ENCODE assay signal across 22 cellular contexts in the genomic region with DNA sequence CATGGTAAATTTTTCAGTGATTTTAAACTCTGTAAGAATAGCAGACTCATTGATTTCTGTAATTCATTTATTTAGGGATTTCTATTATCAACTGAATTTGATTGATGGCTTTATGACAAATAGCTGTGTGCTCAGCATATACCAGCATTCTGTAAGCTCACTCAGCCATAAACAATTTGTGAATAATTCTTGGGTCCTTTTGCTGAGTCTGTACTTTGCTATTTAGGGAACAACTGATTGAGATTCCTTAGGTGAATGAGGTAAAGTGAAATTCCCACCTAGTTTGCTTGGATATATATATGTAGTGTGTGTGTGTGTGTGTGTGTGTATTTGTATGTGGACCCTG.
A peak's percentile ranks its signal among the peaks of the same experiment; 100 is the strongest.
DNase-seq lines count a peak whose midpoint lies in the region; ATAC-seq, FAIRE-seq and TF ChIP-seq lines count a peak whose summit lies in the region.
"Had no signal": no experiment of that assay in that cellular context is flagged by ENCODE, and none has a peak within 500 bp of the region (broad histone marks: within the 10 kb centered on the region; RNA-seq: fewer than 3 reads in every experiment).

No MANE protein-coding gene starts in this region.

- H2BK12ac ChIP-seq in mesenchymal stem cell (ENCODE audit: low read length in 2 of 2): no peak overlapping the region

- H4K91ac ChIP-seq in mesenchymal stem cell (ENCODE audit: low read length): no peak overlapping the region

- no peaks in the 10 kb centered on the region for H3K79me2 ChIP-seq in GM12878 (ENCODE audit: control insufficient read depth, insufficient read depth, low read length)

- H3K79me1 ChIP-seq in mesenchymal stem cell (replicated peaks; ENCODE audit: low read length, poor library complexity, severe bottlenecking): no peaks in the 10 kb centered on the region

- no peak overlapping the region for H3K18ac ChIP-seq in mesenchymal stem cell (ENCODE audit: low read depth in 1 of 2, low read length in 2 of 2)

- H3K27me3 ChIP-seq in GM12878 (replicated peaks in 1 of 2; ENCODE audit: control insufficient read depth in 2 of 2, insufficient read depth in 2 of 2, low read length in 1 of 2): no peaks in the 10 kb centered on the region
- no peaks in the 10 kb centered on the region for H3K27me3 ChIP-seq in mesenchymal stem cell (ENCODE audit: control insufficient read depth in 1 of 2, insufficient read depth in 1 of 2, low read length in 2 of 2)
- H3K27me3 ChIP-seq in esophagus squamous epithelium: no peaks in the 10 kb centered on the region
- H3K27me3 ChIP-seq: SJSA1 had no signal

- no peak overlapping the region for H3K23ac ChIP-seq in mesenchymal stem cell (ENCODE audit: low read length in 2 of 2)

- no peak for TF ChIP-seq POLR2A in GM12878 (IDR thresholded peaks at IDR 0.05; ENCODE audit: low read depth, low read length)
- no peak for TF ChIP-seq POLR2A in esophagus squamous epithelium (IDR thresholded peaks at IDR 0.05)

- SMC1A ChIA-PET in GM12878 (lab: Charles Lee; ENCODE audit: uncharacterized antibody, unreplicated experiment): interaction anchor here (0.8 to 4.4 kb wide), 13 partner anchors 10 to 411 kb away, joined by 3 to 44 read pairs (median 4); no protein-coding TSS in a partner anchor

- TF ChIP-seq EP300 in GM12878 (IDR thresholded peaks at IDR 0.05; ENCODE audit: borderline replicate concordance in 1 of 2, control insufficient read depth in 1 of 2, low read depth in 2 of 2, low read length in 2 of 2): no peak

- no peak overlapping the region for H4K8ac ChIP-seq in mesenchymal stem cell (ENCODE audit: low read length)

- H2BK15ac ChIP-seq in mesenchymal stem cell (ENCODE audit: low read depth, poor library complexity, severe bottlenecking): no peak overlapping the region

- POLR2A ChIA-PET in GM12878 (lab: Charles Lee): interaction anchor here (0.8 to 1.7 kb wide), 3 partner anchors 8 to 79 kb away, joined by 3 to 11 read pairs (median 3); no protein-coding TSS in a partner anchor

- RAD21 ChIA-PET in GM12878 (lab: Charles Lee; ENCODE audit: unreplicated experiment): interaction anchor here (0.6 to 1.7 kb wide), 10 partner anchors 9 to 110 kb away, joined by 3 to 12 read pairs (median 4); no protein-coding TSS in a partner anchor

- CTCF ChIA-PET in GM12878 (lab: Yijun Ruan, JAX): interaction anchor here (0.9 to 1.5 kb wide), 4 partner anchors 8 to 74 kb away, joined by 3 to 5 read pairs (median 3); no protein-coding TSS in a partner anchor

- no peak overlapping the region; the same call in 1 of the 2 replicates for H3K27ac ChIP-seq in GM12878 (ENCODE audit: control insufficient read depth, insufficient read depth)
- H3K27ac ChIP-seq in mesenchymal stem cell (ENCODE audit: low read length, poor library complexity, severe bottlenecking): peak overlapping the region; percentile 13
- H3K27ac ChIP-seq in esophagus squamous epithelium: no peak overlapping the region
- H3K27ac ChIP-seq: 22Rv1, SJSA1 had no signal

- H3K36me3 ChIP-seq in GM12878 (ENCODE audit: control insufficient read depth in 2 of 2, insufficient read depth in 2 of 2, low read length in 1 of 2) (no peaks in the 10 kb centered on the region), mesenchymal stem cell (ENCODE audit: control insufficient read depth in 1 of 2, insufficient read depth in 2 of 2, low read depth in 1 of 2, low read length in 2 of 2) (peaks cover 0 to 3% of the 10 kb centered on the region in 2 experiments), esophagus squamous epithelium (no peaks in the 10 kb centered on the region)
- H3K36me3 ChIP-seq: SJSA1 had no signal

- H3K9me3 ChIP-seq in GM12878 (replicated peaks; ENCODE audit: control insufficient read depth, insufficient read depth, low read length) (no peaks in the 10 kb centered on the region; the same call in 2 of the 3 replicates), mesenchymal stem cell (ENCODE audit: control insufficient read depth, low read length) (no peaks in the 10 kb centered on the region), esophagus squamous epithelium (no peaks in the 10 kb centered on the region)
- H3K9me3 ChIP-seq: SJSA1 had no signal

- H3K9ac ChIP-seq in GM12878 (ENCODE audit: control insufficient read depth, insufficient read depth, low read length) (no peak overlapping the region), mesenchymal stem cell (ENCODE audit: low read length) (no peak overlapping the region)

- H2AK5ac ChIP-seq in mesenchymal stem cell (ENCODE audit: low read length, severe bottlenecking): no peak overlapping the region

- DNase-seq in 8988T (peak; percentile 24), NCI-H226 (peak; percentile 52), GM12878 (ENCODE audit: low read depth, low spot score) (no peak), mesenchymal stem cell (no peak), GM03348 (ENCODE audit: low spot score) (no peak), esophagus squamous epithelium (lab: John Stamatoyannopoulos, UW) (no peak)
- DNase-seq: AML-193; C1 segment of cervical spinal cord; Calu3; CD8-positive, alpha-beta T cell; DMS153; NCI-H1092; NCI-H1436; NCI-H187 treated with DMSO at 0.1 percent for 48 hours; NCI-H345; NCI-H524 treated with DMSO at 0.1 percent for 48 hours had no signal

- ATAC-seq in GM12878 (peak; percentile 20), GM21423 (IDR thresholded peaks at IDR 0.05; ENCODE audit: unreplicated experiment) (no peak), GM18873 (IDR thresholded peaks at IDR 0.05; ENCODE audit: low FRiP score, unreplicated experiment) (no peak)
- ATAC-seq: CD8-positive, alpha-beta T cell; K562; Right ventricle myocardium inferior had no signal

- TF ChIP-seq RAD21 in GM12878 (IDR thresholded peaks at IDR 0.05; ENCODE audit: insufficient read depth, low read depth, low read length): no peak

- intact Hi-C loops in GM12878 (cut with micrococcal nuclease; ENCODE audit: unreplicated experiment) (no loop called here), esophagus squamous epithelium (cut with DNase I) (no loop called here)

- no peak overlapping the region for H2BK120ac ChIP-seq in mesenchymal stem cell (ENCODE audit: low read depth, low read length)

- peak overlapping the region; percentile 22; the same call in 1 of the 2 replicates for H3K4me2 ChIP-seq in GM12878 (ENCODE audit: control insufficient read depth, insufficient read depth)
- H3K4me2 ChIP-seq in mesenchymal stem cell (ENCODE audit: low read length, poor library complexity, severe bottlenecking): no peak overlapping the region

- in situ Hi-C loops in GM12878 (cut with MboI): no loop called here

- H4K20me1 ChIP-seq in GM12878 (ENCODE audit: control insufficient read depth, insufficient read depth): no peaks in the 10 kb centered on the region

- no peak overlapping the region for H2AFZ ChIP-seq in GM12878 (ENCODE audit: control insufficient read depth, low read depth, low read length)
- no peak overlapping the region for H2AFZ ChIP-seq in mesenchymal stem cell (ENCODE audit: low read depth, low read length)

- H2BK5ac ChIP-seq in mesenchymal stem cell (ENCODE audit: low read depth, low read length, poor library complexity, severe bottlenecking): no peak overlapping the region

- no peak for FAIRE-seq in GM12878 (lab: Jason Lieb, UNC)
- FAIRE-seq: K562 had no signal

- H3K4me3 ChIP-seq in GM12878 (no peak overlapping the region), mesenchymal stem cell (ENCODE audit: insufficient read depth in 1 of 2, low read depth in 1 of 2, low read length in 2 of 2) (no peak overlapping the region), esophagus squamous epithelium (no peak overlapping the region)
- H3K4me3 ChIP-seq: K562, SJSA1 had no signal

- H3K4ac ChIP-seq in mesenchymal stem cell (ENCODE audit: low read depth in 1 of 2, low read length in 2 of 2): no peak overlapping the region

- BruUV-seq in GM12878 (replicated peaks; lab: Mats Ljungman, UMichigan): no TSS peak

- H3K14ac ChIP-seq in mesenchymal stem cell (ENCODE audit: low read length in 2 of 2): no peak overlapping the region

- TF ChIP-seq CTCF in GM12878 (IDR thresholded peaks at IDR 0.05 in 2 of 3, conservative IDR thresholded peaks at IDR 0.05 in 1 of 3; ENCODE audit: control insufficient read depth in 2 of 3, extremely low read depth in 1 of 3, insufficient read depth in 1 of 3, low read depth in 3 of 3, low read length in 3 of 3) (no peak), esophagus squamous epithelium (IDR thresholded peaks at IDR 0.05) (no peak)

- H3K4me1 ChIP-seq in GM12878 (ENCODE audit: control insufficient read depth, insufficient read depth, low read length) (peaks cover 21% of the 10 kb centered on the region), mesenchymal stem cell (ENCODE audit: control insufficient read depth, insufficient read depth, low read depth, low read length) (peaks cover 2% of the 10 kb centered on the region), esophagus squamous epithelium (peaks cover 0 to 14% (median 9%) of the 10 kb centered on the region in 3 donors)

TF ChIP-seq in GM12878, 131 proteins besides CTCF, POLR2A, EP300 and RAD21:
- TF ChIP-seq PKNOX1 (IDR thresholded peaks at IDR 0.05): peak; percentile 60
- TF ChIP-seq HDGF (IDR thresholded peaks at IDR 0.05): no peak

Comparison
In these comparisons a context has a peak if more than half of its experiments do, and no peak if none do; other contexts are left out.
1. DNase-seq: peak in 8988T (single experiment) and NCI-H226 (single experiment); none in GM12878 (single experiment), mesenchymal stem cell (single experiment), GM03348 (single experiment) and esophagus squamous epithelium (single experiment).